In genomic region chr20:18588554-18589043, GRCh38 we compare ENCODE assay signal across 1 cellular context.
TF ChIP-seq lines count a peak whose summit lies in the region.

No MANE protein-coding gene starts in this region.

TF ChIP-seq in GM23338, 12 proteins besides CTCF, POLR2A, EP300 and RAD21 (continued from another document):
- TF ChIP-seq ZNF462 (CRISPR knock-in tag; IDR thresholded peaks at IDR 0.05) = no peak
